In genomic region chrX:24020280-24020876, GRCh38 we compare ENCODE assay signal across 16 cellular contexts. TPM values are rescaled to one million over a fixed set of nuclear protein-coding genes. Genes with fewer than 3 reads are reported as not detected.
DNase-seq lines count a peak whose midpoint lies in the region; ATAC-seq, FAIRE-seq and TF ChIP-seq lines count a peak whose summit lies in the region.
"Had no signal": no experiment of that assay in that cellular context is flagged by ENCODE, and none has a peak within 500 bp of the region (broad histone marks: within the 10 kb centered on the region; RNA-seq: fewer than 3 reads in every experiment).

No MANE protein-coding gene starts in this region.

- peaks cover 23% of the 10 kb centered on the region for H3K36me3 Mint-ChIP-seq in activated CD4-positive, alpha-beta T cell treated with anti-CD3 and anti-CD28 coated beads for 36 hours (ENCODE audit: low read depth)
- H3K36me3 Mint-ChIP-seq in activated CD4-positive, alpha-beta T cell treated with anti-CD3 and anti-CD28 coated beads, Interleukin-2, amount 10 ng/mL, durations not matched to agents 7 days and 5 days (ENCODE audit: low read depth), result peaks cover 17% of the 10 kb centered on the region
- H3K36me3 Mint-ChIP-seq in astrocyte (ENCODE audit: low read depth, unreplicated experiment), result peaks cover 3% of the 10 kb centered on the region
- peaks cover 0 to 12% (median 3%) of the 10 kb centered on the region in 3 donors for H3K36me3 Mint-ChIP-seq in naive thymus-derived CD8-positive, alpha-beta T cell

- H3K9me2 ChIP-seq in Loucy (replicated peaks; ENCODE audit: low read depth, low read length), result no peaks in the 10 kb centered on the region

- H3K36me3 ChIP-seq in Loucy (ENCODE audit: insufficient read depth, low read length), result peaks cover 4% of the 10 kb centered on the region; the same call in 1 of the 2 replicates
- no peaks in the 10 kb centered on the region for H3K36me3 ChIP-seq in astrocyte (ENCODE audit: insufficient read depth, low read length)
- H3K36me3 ChIP-seq: breast epithelium, upper lobe of right lung had no signal

- peak; percentile 74 for FAIRE-seq in astrocyte (lab: Jason Lieb, UNC)
- FAIRE-seq: K562 had no signal

- H3K27me3 ChIP-seq in Loucy (ENCODE audit: insufficient read depth, low read length, poor library complexity, severe bottlenecking) (no peaks in the 10 kb centered on the region), astrocyte (ENCODE audit: insufficient read depth, low read length) (no peaks in the 10 kb centered on the region)
- H3K27me3 ChIP-seq: upper lobe of right lung had no signal

- H3K27ac Mint-ChIP-seq in activated CD4-positive, alpha-beta T cell treated with anti-CD3 and anti-CD28 coated beads for 36 hours, result peak overlapping the region; percentile 23
- H3K27ac Mint-ChIP-seq in activated CD4-positive, alpha-beta T cell treated with anti-CD3 and anti-CD28 coated beads, Interleukin-2, amount 10 ng/mL, durations not matched to agents 7 days and 5 days, result no peak overlapping the region
- H3K27ac Mint-ChIP-seq in astrocyte (ENCODE audit: unreplicated experiment), result no peak overlapping the region
- peak overlapping the region in 6 of 10 donors; percentile 4 to 67 (median 47) for H3K27ac Mint-ChIP-seq in naive thymus-derived CD8-positive, alpha-beta T cell

- POLR2A ChIA-PET in activated CD4-positive, alpha-beta T cell treated with anti-CD3 and anti-CD28 coated beads for 36 hours (lab: Charles Lee), result interaction anchor here (0.6 to 0.7 kb wide), 2 partner anchors 35 to 119 kb away, joined by 3 read pairs; partner anchors contain the start of gene EIF2S3
- POLR2A ChIA-PET in activated CD4-positive, alpha-beta T cell treated with anti-CD3 and anti-CD28 coated beads, Interleukin-2, amount 10 ng/mL, durations not matched to agents 7 days and 5 days (lab: Charles Lee), result no interaction called here
- POLR2A ChIA-PET in naive thymus-derived CD8-positive, alpha-beta T cell (lab: Charles Lee), result no interaction called here

- H3K4me1 ChIP-seq in Loucy (ENCODE audit: insufficient read depth, low read length, poor library complexity, severe bottlenecking), result peaks cover 13% of the 10 kb centered on the region
- H3K4me1 ChIP-seq in astrocyte (ENCODE audit: insufficient read depth, low read length), result no peaks in the 10 kb centered on the region
- H3K4me1 ChIP-seq: breast epithelium, upper lobe of right lung had no signal

- H3K79me2 ChIP-seq in Loucy (ENCODE audit: insufficient read depth, low read length) (peaks cover 90% of the 10 kb centered on the region), astrocyte (ENCODE audit: insufficient read depth, low read length) (peaks cover 74% of the 10 kb centered on the region)

- peak overlapping the region; percentile 59 for H3K9ac ChIP-seq in Loucy (ENCODE audit: low read depth, low read length, poor library complexity, severe bottlenecking)
- H3K9ac ChIP-seq in astrocyte (ENCODE audit: low read length), result no peak overlapping the region

- H3K4me1 Mint-ChIP-seq in activated CD4-positive, alpha-beta T cell treated with anti-CD3 and anti-CD28 coated beads for 36 hours, result peaks cover 35% of the 10 kb centered on the region
- H3K4me1 Mint-ChIP-seq in activated CD4-positive, alpha-beta T cell treated with anti-CD3 and anti-CD28 coated beads, Interleukin-2, amount 10 ng/mL, durations not matched to agents 7 days and 5 days, result peaks cover 39% of the 10 kb centered on the region
- H3K4me1 Mint-ChIP-seq in astrocyte (ENCODE audit: low read depth, unreplicated experiment), result peaks cover 7% of the 10 kb centered on the region
- H3K4me1 Mint-ChIP-seq in naive thymus-derived CD8-positive, alpha-beta T cell, result peaks cover 8 to 44% (median 29%) of the 10 kb centered on the region in 4 donors

- no peaks in the 10 kb centered on the region for H3K27me3 Mint-ChIP-seq in activated CD4-positive, alpha-beta T cell treated with anti-CD3 and anti-CD28 coated beads for 36 hours
- no peaks in the 10 kb centered on the region for H3K27me3 Mint-ChIP-seq in activated CD4-positive, alpha-beta T cell treated with anti-CD3 and anti-CD28 coated beads, Interleukin-2, amount 10 ng/mL, durations not matched to agents 7 days and 5 days
- H3K27me3 Mint-ChIP-seq in astrocyte (ENCODE audit: low read depth, unreplicated experiment), result no peaks in the 10 kb centered on the region
- no peaks in the 10 kb centered on the region for H3K27me3 Mint-ChIP-seq in naive thymus-derived CD8-positive, alpha-beta T cell

- CTCF ChIA-PET in activated CD4-positive, alpha-beta T cell treated with anti-CD3 and anti-CD28 coated beads for 36 hours (lab: Charles Lee), result no interaction called here
- CTCF ChIA-PET in activated CD4-positive, alpha-beta T cell treated with anti-CD3 and anti-CD28 coated beads, Interleukin-2, amount 10 ng/mL, durations not matched to agents 7 days and 5 days (lab: Charles Lee), result interaction anchor here (0.6 kb wide), 1 partner anchor 49 kb away, joined by 3 read pairs; no protein-coding TSS in a partner anchor

- H2AFZ ChIP-seq in Loucy (ENCODE audit: low read length), result no peak overlapping the region
- H2AFZ ChIP-seq in astrocyte (ENCODE audit: low read depth, low read length), result no peak overlapping the region

- peak overlapping the region; percentile 69 for H3K4me3 ChIP-seq in Loucy (ENCODE audit: low read length, poor library complexity, severe bottlenecking)
- no peak overlapping the region for H3K4me3 ChIP-seq in astrocyte (ENCODE audit: insufficient read depth, low read depth, low read length)
- H3K4me3 ChIP-seq: breast epithelium, K562, upper lobe of right lung had no signal

- H4K20me1 ChIP-seq in Loucy (ENCODE audit: insufficient read depth, low read length, poor library complexity, severe bottlenecking) (peaks cover 33% of the 10 kb centered on the region), astrocyte (ENCODE audit: insufficient read depth, low read length) (peaks cover 5% of the 10 kb centered on the region)

- H3F3A ChIP-seq in Loucy (ENCODE audit: low read depth), result no peaks in the 10 kb centered on the region

- H3K4me2 ChIP-seq in Loucy (ENCODE audit: low read depth, low read length, poor library complexity, severe bottlenecking), result peak overlapping the region; percentile 80
- no peak overlapping the region for H3K4me2 ChIP-seq in astrocyte (ENCODE audit: low read length)

- intact Hi-C loops in activated CD4-positive, alpha-beta T cell treated with anti-CD3 and anti-CD28 coated beads for 36 hours (cut with DNase I, micrococcal nuclease), result loop anchor here in 1 of 2 experiments (10.0 kb wide), 1 partner anchor 356 kb away; the partner anchor contains the start of gene PRDX4

- no peak for DNase-seq in activated CD4-positive, alpha-beta T cell treated with anti-CD3 and anti-CD28 coated beads for 36 hours
- DNase-seq in activated CD4-positive, alpha-beta T cell treated with anti-CD3 and anti-CD28 coated beads, Interleukin-2, amount 10 ng/mL, durations not matched to agents 7 days and 5 days, result no peak
- DNase-seq in astrocyte (ENCODE audit: low read depth) (peak; percentile 22), nucleus accumbens (lab: John Stamatoyannopoulos, UW) (no peak)
- DNase-seq in naive thymus-derived CD8-positive, alpha-beta T cell, result no peak
- no peak for DNase-seq in activated effector memory CD4-positive, alpha-beta T cell treated with anti-CD3 and anti-CD28 coated beads, Interleukin-2, amount 50 U/mL, for 16 hours
- DNase-seq: ACHN, DMS 273 treated with DMSO at 0.1 percent for 48 hours, NCI-H187, NCI-H69, upper lobe of right lung had no signal

- H3K27ac ChIP-seq in astrocyte (ENCODE audit: low read depth, low read length), result no peak overlapping the region
- H3K27ac ChIP-seq: breast epithelium, epithelial cell of prostate, upper lobe of right lung had no signal

- ATAC-seq in activated CD4-positive, alpha-beta T cell treated with anti-CD3 and anti-CD28 coated beads for 36 hours, result no peak
- no peak for ATAC-seq in naive thymus-derived CD8-positive, alpha-beta T cell
- no peak for ATAC-seq in GM21390 (IDR thresholded peaks at IDR 0.05; ENCODE audit: unreplicated experiment)
- ATAC-seq: K562, upper lobe of right lung had no signal

- H3K9me3 ChIP-seq in Loucy (ENCODE audit: insufficient read depth, low read depth, low read length), result no peaks in the 10 kb centered on the region
- no peaks in the 10 kb centered on the region for H3K9me3 ChIP-seq in astrocyte (ENCODE audit: insufficient read depth, low read depth, low read length)
- H3K9me3 ChIP-seq: breast epithelium, upper lobe of right lung had no signal

- TF ChIP-seq CTCF in Loucy (conservative IDR thresholded peaks at IDR 0.05; ENCODE audit: low read length), result no peak
- no peak for TF ChIP-seq CTCF in astrocyte (IDR thresholded peaks at IDR 0.05; ENCODE audit: insufficient read depth, low read depth, low read length)

- H3K4me3 Mint-ChIP-seq in activated CD4-positive, alpha-beta T cell treated with anti-CD3 and anti-CD28 coated beads for 36 hours, result peak overlapping the region; percentile 29
- no peak overlapping the region for H3K4me3 Mint-ChIP-seq in activated CD4-positive, alpha-beta T cell treated with anti-CD3 and anti-CD28 coated beads, Interleukin-2, amount 10 ng/mL, durations not matched to agents 7 days and 5 days
- no peak overlapping the region for H3K4me3 Mint-ChIP-seq in astrocyte (ENCODE audit: unreplicated experiment)
- H3K4me3 Mint-ChIP-seq in naive thymus-derived CD8-positive, alpha-beta T cell, result peak overlapping the region in 1 of 10 donors; percentile 7

- H3K9me3 Mint-ChIP-seq in activated CD4-positive, alpha-beta T cell treated with anti-CD3 and anti-CD28 coated beads for 36 hours (ENCODE audit: low read depth), result no peaks in the 10 kb centered on the region
- no peaks in the 10 kb centered on the region for H3K9me3 Mint-ChIP-seq in activated CD4-positive, alpha-beta T cell treated with anti-CD3 and anti-CD28 coated beads, Interleukin-2, amount 10 ng/mL, durations not matched to agents 7 days and 5 days
- H3K9me3 Mint-ChIP-seq in astrocyte (ENCODE audit: unreplicated experiment), result no peaks in the 10 kb centered on the region
- H3K9me3 Mint-ChIP-seq in naive thymus-derived CD8-positive, alpha-beta T cell, result peaks cover 0 to 2% (median 0%) of the 10 kb centered on the region in 9 donors

RNA-seq across cellular contexts. Expression of gene KLHL15, which starts 6.6 kb away (rescaled TPM):
- total RNA-seq in activated CD4-positive, alpha-beta T cell treated with anti-CD3 and anti-CD28 coated beads for 36 hours, result 10 to 100 TPM in 1 of 2 experiments, 1 to 10 TPM in 1; 9.3 to 11.8 TPM
- total RNA-seq in activated CD4-positive, alpha-beta T cell treated with anti-CD3 and anti-CD28 coated beads, Interleukin-2, amount 10 ng/mL, durations not matched to agents 7 days and 5 days, result 1 to 10 TPM; 8.6 to 9.6 TPM
- 6.5 and 7.5 TPM in 2 replicates for total RNA-seq in astrocyte
- total RNA-seq in naive thymus-derived CD8-positive, alpha-beta T cell, result 1 to 10 TPM; 8.8 to 8.9 TPM
- polyA plus RNA-seq in naive thymus-derived CD8-positive, alpha-beta T cell, result 1 to 10 TPM; 1.8 to 2.7 (median 2.5) TPM

RNA-seq across cellular contexts. Expression of gene EIF2S3, which starts 34.4 kb away (rescaled TPM):
- total RNA-seq in activated CD4-positive, alpha-beta T cell treated with anti-CD3 and anti-CD28 coated beads for 36 hours, result 100 to 1,000 TPM; 316 to 336 TPM
- total RNA-seq in activated CD4-positive, alpha-beta T cell treated with anti-CD3 and anti-CD28 coated beads, Interleukin-2, amount 10 ng/mL, durations not matched to agents 7 days and 5 days, result 100 to 1,000 TPM; 199 to 209 TPM
- 203 and 216 TPM in 2 replicates for total RNA-seq in astrocyte
- total RNA-seq in naive thymus-derived CD8-positive, alpha-beta T cell, result 100 to 1,000 TPM; 267 to 283 TPM
- 100 to 1,000 TPM; 123 to 148 (median 141) TPM for polyA plus RNA-seq in naive thymus-derived CD8-positive, alpha-beta T cell

Comparison
In these comparisons a context has a peak if more than half of its experiments do, and no peak if none do; other contexts are left out.
1. H3K27ac Mint-ChIP-seq: peak in activated CD4-positive, alpha-beta T cell treated with anti-CD3 and anti-CD28 coated beads for 36 hours (single experiment) and naive thymus-derived CD8-positive, alpha-beta T cell (6 of 10); none in activated CD4-positive, alpha-beta T cell treated with anti-CD3 and anti-CD28 coated beads, Interleukin-2, amount 10 ng/mL, durations not matched to agents 7 days and 5 days (single experiment) and astrocyte (single experiment).